In the genomic region with DNA sequence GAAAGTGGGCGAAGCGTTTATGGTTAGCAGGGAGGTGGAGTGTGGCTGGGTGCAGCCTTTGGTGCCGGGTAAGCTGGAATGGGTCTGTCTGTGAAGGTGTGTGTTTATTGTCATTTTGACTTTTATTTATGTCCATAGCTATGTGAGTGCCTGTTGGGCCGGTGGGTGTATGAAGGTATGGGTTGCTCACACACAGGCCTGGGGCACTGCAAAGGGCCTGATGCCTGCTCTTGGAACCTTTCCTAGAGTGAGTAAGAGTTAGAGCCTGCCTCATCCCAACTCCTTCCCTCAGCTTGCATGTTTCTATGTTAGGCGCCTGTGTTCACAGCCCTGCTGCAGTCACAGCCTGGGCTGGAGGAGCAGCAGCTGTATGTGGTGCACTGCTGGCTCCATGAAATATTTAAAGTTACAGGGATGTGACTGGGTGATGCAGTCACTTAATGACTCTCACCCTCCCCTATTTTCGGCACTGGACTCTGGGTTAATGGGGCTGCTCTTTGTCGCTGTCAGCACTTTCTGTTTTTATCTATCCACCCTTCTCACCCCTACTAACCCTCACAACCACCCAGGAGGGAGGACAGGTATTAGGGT, we compare ENCODE assay signal across 2 cellular contexts.
TF ChIP-seq lines count a peak whose summit lies in the region.

No MANE protein-coding gene starts in this region.

TF ChIP-seq in WTC11, 78 proteins besides CTCF, POLR2A, EP300 and RAD21:
- TF ChIP-seq E2F4 (CRISPR knock-in tag; IDR thresholded peaks at IDR 0.05; ENCODE audit: borderline replicate concordance, low read depth), result no peak
- TF ChIP-seq PRDM15 (CRISPR knock-in tag; IDR thresholded peaks at IDR 0.05), result 0 out of 2 replicates have a peak, but pooled peaks have one; percentile 10
TF ChIP-seq in WTC11: peak in this region for 1.

TF ChIP-seq in HepG2, 621 proteins besides CTCF, POLR2A, EP300 and RAD21:
- TF ChIP-seq WIZ (CRISPR knock-in tag; IDR thresholded peaks at IDR 0.05) (no peak), MAFK (conservative IDR thresholded peaks at IDR 0.05 in 1 of 2, IDR thresholded peaks at IDR 0.05 in 1 of 2; ENCODE audit: low read length in 2 of 2) (peak in 1 of 2 experiments; percentile 37; a peak in 1 of 4 replicates), MTF2 (CRISPR knock-in tag; IDR thresholded peaks at IDR 0.05; ENCODE audit: borderline replicate concordance) (no peak), ZKSCAN8 (CRISPR knock-in tag; IDR thresholded peaks at IDR 0.05; ENCODE audit: borderline replicate concordance) (no peak)
